Comparison of ENCODE assay signal across 8 cellular contexts in genomic region chr19:12880551-12881171, GRCh38. TPM values are rescaled to one million over a fixed set of nuclear protein-coding genes. Genes with fewer than 3 reads are reported as not detected.
A peak's percentile ranks its signal among the peaks of the same experiment; 100 is the strongest.
DNase-seq lines count a peak whose midpoint lies in the region; ATAC-seq and TF ChIP-seq lines count a peak whose summit lies in the region.

No MANE protein-coding gene starts in this region.

- peaks cover 13% of the 10 kb centered on the region for H3K79me2 ChIP-seq in DOHH2 (ENCODE audit: control insufficient read depth, low read length)
- peaks cover 19% of the 10 kb centered on the region for H3K79me2 ChIP-seq in OCI-LY3 (ENCODE audit: low read length)

- H3F3A ChIP-seq in DOHH2 (ENCODE audit: control insufficient read depth, insufficient read depth): no peaks in the 10 kb centered on the region

- TF ChIP-seq CTCF in DOHH2 (IDR thresholded peaks at IDR 0.05; ENCODE audit: low read depth, low read length, poor library complexity, severe bottlenecking) (no peak), OCI-LY3 (IDR thresholded peaks at IDR 0.05; ENCODE audit: low read depth, low read length) (no peak), lung (IDR thresholded peaks at IDR 0.05; ENCODE audit: control extremely low read depth, extremely low read depth) (no peak), type B pancreatic cell (conservative IDR thresholded peaks at IDR 0.05) (no peak)

- H3K4me3 Mint-ChIP-seq in dendritic cell treated with granulocyte-macrophage colony-stimulating factor and Interleukin-4, amounts not matched to agents 40 ng/mL and 50 ng/mL, for 4 days: peak overlapping the region; percentile 75
- H3K4me3 Mint-ChIP-seq in type B pancreatic cell: peak overlapping the region; percentile 89

- intact Hi-C loops in dendritic cell treated with granulocyte-macrophage colony-stimulating factor and Interleukin-4, amounts not matched to agents 40 ng/mL and 50 ng/mL, for 4 days (cut with micrococcal nuclease): no loop called here

- H3K9me3 Mint-ChIP-seq in dendritic cell treated with granulocyte-macrophage colony-stimulating factor and Interleukin-4, amounts not matched to agents 40 ng/mL and 50 ng/mL, for 4 days: peaks cover 7% of the 10 kb centered on the region
- H3K9me3 Mint-ChIP-seq in type B pancreatic cell: no peaks in the 10 kb centered on the region

- peaks cover 62% of the 10 kb centered on the region for H3K4me1 Mint-ChIP-seq in dendritic cell treated with granulocyte-macrophage colony-stimulating factor and Interleukin-4, amounts not matched to agents 40 ng/mL and 50 ng/mL, for 4 days (ENCODE audit: low read depth)
- H3K4me1 Mint-ChIP-seq in type B pancreatic cell (ENCODE audit: unreplicated experiment): no peaks in the 10 kb centered on the region

- peaks cover 4% of the 10 kb centered on the region for H3K27me3 Mint-ChIP-seq in dendritic cell treated with granulocyte-macrophage colony-stimulating factor and Interleukin-4, amounts not matched to agents 40 ng/mL and 50 ng/mL, for 4 days
- H3K27me3 Mint-ChIP-seq in type B pancreatic cell: peaks cover 25% of the 10 kb centered on the region

- peak; percentile 18 for ATAC-seq in GM21737 (IDR thresholded peaks at IDR 0.05; ENCODE audit: unreplicated experiment)
- ATAC-seq in lung (ENCODE audit: insufficient read depth, low FRiP score): no peak
- ATAC-seq in GM21360 (IDR thresholded peaks at IDR 0.05; ENCODE audit: unreplicated experiment): no peak

- H2AFZ ChIP-seq in OCI-LY3 (ENCODE audit: low read depth, low read length): peak overlapping the region; percentile 29; the same call in 1 of the 2 replicates

- H3K9ac ChIP-seq in OCI-LY3 (ENCODE audit: low read length): peak overlapping the region; percentile 97

- peak overlapping the region; percentile 49 for H3K27ac ChIP-seq in DOHH2 (ENCODE audit: low read depth, low read length)
- H3K27ac ChIP-seq in OCI-LY3 (ENCODE audit: low read length): peak overlapping the region; percentile 85
- H3K27ac ChIP-seq in lung (ENCODE audit: low read depth in 1 of 2, low read length in 1 of 2): peak overlapping the region; percentile 83 to 87

- H3K9me3 ChIP-seq in DOHH2 (ENCODE audit: control insufficient read depth, insufficient read depth, low read length) (peaks cover 12% of the 10 kb centered on the region), OCI-LY3 (ENCODE audit: insufficient read depth, low read length) (peaks cover 19% of the 10 kb centered on the region), lung (ENCODE audit: control insufficient read depth in 2 of 2, insufficient read depth in 1 of 2, low read length in 1 of 2) (peaks cover 0 to 9% of the 10 kb centered on the region in 2 donors)

- peaks cover 28% of the 10 kb centered on the region for H3K36me3 Mint-ChIP-seq in dendritic cell treated with granulocyte-macrophage colony-stimulating factor and Interleukin-4, amounts not matched to agents 40 ng/mL and 50 ng/mL, for 4 days (ENCODE audit: low read depth)
- no peaks in the 10 kb centered on the region for H3K36me3 Mint-ChIP-seq in type B pancreatic cell

- peaks cover 30% of the 10 kb centered on the region for H3K4me1 ChIP-seq in DOHH2 (ENCODE audit: control insufficient read depth, low read length)
- peaks cover 16% of the 10 kb centered on the region for H3K4me1 ChIP-seq in OCI-LY3 (ENCODE audit: low read length)
- peaks cover 0 to 14% of the 10 kb centered on the region in 2 donors for H3K4me1 ChIP-seq in lung (ENCODE audit: control insufficient read depth in 2 of 2, insufficient read depth in 2 of 2, low read length in 2 of 2)

- H3K4me2 ChIP-seq in DOHH2 (ENCODE audit: low read length): peak overlapping the region; percentile 85
- H3K4me2 ChIP-seq in OCI-LY3 (ENCODE audit: low read length): peak overlapping the region; percentile 96

- H3K9me2 ChIP-seq in DOHH2 (replicated peaks; ENCODE audit: control insufficient read depth, low read length): no peaks in the 10 kb centered on the region

- peak overlapping the region; percentile 97 for H3K27ac Mint-ChIP-seq in dendritic cell treated with granulocyte-macrophage colony-stimulating factor and Interleukin-4, amounts not matched to agents 40 ng/mL and 50 ng/mL, for 4 days
- peak overlapping the region; percentile 81 for H3K27ac Mint-ChIP-seq in type B pancreatic cell

- H4K20me1 ChIP-seq in DOHH2 (ENCODE audit: control insufficient read depth, insufficient read depth, low read depth, low read length) (no peaks in the 10 kb centered on the region), OCI-LY3 (ENCODE audit: insufficient read depth, low read length) (peaks cover 8% of the 10 kb centered on the region; the same call in 1 of the 2 replicates)

- H3K4me3 ChIP-seq in DOHH2 (ENCODE audit: low read length) (peak overlapping the region; percentile 95), OCI-LY3 (ENCODE audit: low read length) (peak overlapping the region; percentile 92), lung (peak overlapping the region; percentile 63)

- no peak for DNase-seq in lung (ENCODE audit: low spot score)
- DNase-seq in type B pancreatic cell (ENCODE audit: extremely low spot score, unreplicated experiment): no peak
- no peak for DNase-seq in dedifferentiated amniotic fluid mesenchymal stem cell (ENCODE audit: extremely low spot score)

- 14 to 15% methylated on average over 29 of the region's 29 CpGs for WGBS in lung, 2 donors

- H3K36me3 ChIP-seq in DOHH2 (ENCODE audit: control insufficient read depth, low read length) (peaks cover 7% of the 10 kb centered on the region), OCI-LY3 (replicated peaks; ENCODE audit: low read depth, low read length) (peaks cover 34% of the 10 kb centered on the region), lung (ENCODE audit: control insufficient read depth in 2 of 2, insufficient read depth in 2 of 2, low read length in 2 of 2) (peaks cover 0 to 13% of the 10 kb centered on the region in 2 donors)

- peaks cover under 1% of the 10 kb centered on the region; the same call in 1 of the 2 replicates for H3K27me3 ChIP-seq in DOHH2 (ENCODE audit: control insufficient read depth, low read length)
- H3K27me3 ChIP-seq in OCI-LY3 (ENCODE audit: low read depth, low read length): no peaks in the 10 kb centered on the region
- H3K27me3 ChIP-seq in lung (ENCODE audit: control insufficient read depth, insufficient read depth): no peaks in the 10 kb centered on the region

RNA-seq across cellular contexts. Expression of gene DNASE2, which starts 0.6 kb away (rescaled TPM):
- total RNA-seq in lung (10 to 100 TPM; 31.2 to 68.0 TPM), type B pancreatic cell (ENCODE audit: low replicate concordance) (17.9 and 24.6 TPM in 2 replicates)
- 10 to 100 TPM; 32.2 to 72.3 TPM for polyA plus RNA-seq in lung

RNA-seq across cellular contexts. Expression of gene KLF1, which starts 6.3 kb away (rescaled TPM):
- total RNA-seq in lung (1 to 10 TPM in 1 of 2 donors, under 1 TPM in 1; 0.28 to 3.0 TPM), type B pancreatic cell (ENCODE audit: low replicate concordance) (not detected in 2 replicates)
- under 1 TPM; 0.26 to 0.61 TPM for polyA plus RNA-seq in lung

RNA-seq across cellular contexts. Expression of gene GCDH, which starts 10.3 kb away (rescaled TPM):
- total RNA-seq in lung (10 to 100 TPM; 24.0 to 31.3 TPM), type B pancreatic cell (ENCODE audit: low replicate concordance) (29.7 and 46.8 TPM in 2 replicates)
- 10 to 100 TPM; 15.6 to 33.8 TPM for polyA plus RNA-seq in lung

RNA-seq across cellular contexts. Expression of gene SYCE2, which starts 38.4 kb away (rescaled TPM):
- not detected for total RNA-seq in lung
- polyA plus RNA-seq in lung: under 1 TPM; 0.13 to 0.28 TPM
- 1.8 TPM in 1 of 2 replicates, not detected in the other for total RNA-seq in type B pancreatic cell (ENCODE audit: low replicate concordance)

RNA-seq across cellular contexts. Expression of gene MAST1, which starts 42.3 kb away (rescaled TPM):
- total RNA-seq in lung: under 1 TPM; 0.55 to 0.88 TPM
- under 1 TPM; 0.08 to 0.26 TPM for polyA plus RNA-seq in lung
- 1.9 and 3.5 TPM in 2 replicates for total RNA-seq in type B pancreatic cell (ENCODE audit: low replicate concordance)
